In the genomic region with DNA sequence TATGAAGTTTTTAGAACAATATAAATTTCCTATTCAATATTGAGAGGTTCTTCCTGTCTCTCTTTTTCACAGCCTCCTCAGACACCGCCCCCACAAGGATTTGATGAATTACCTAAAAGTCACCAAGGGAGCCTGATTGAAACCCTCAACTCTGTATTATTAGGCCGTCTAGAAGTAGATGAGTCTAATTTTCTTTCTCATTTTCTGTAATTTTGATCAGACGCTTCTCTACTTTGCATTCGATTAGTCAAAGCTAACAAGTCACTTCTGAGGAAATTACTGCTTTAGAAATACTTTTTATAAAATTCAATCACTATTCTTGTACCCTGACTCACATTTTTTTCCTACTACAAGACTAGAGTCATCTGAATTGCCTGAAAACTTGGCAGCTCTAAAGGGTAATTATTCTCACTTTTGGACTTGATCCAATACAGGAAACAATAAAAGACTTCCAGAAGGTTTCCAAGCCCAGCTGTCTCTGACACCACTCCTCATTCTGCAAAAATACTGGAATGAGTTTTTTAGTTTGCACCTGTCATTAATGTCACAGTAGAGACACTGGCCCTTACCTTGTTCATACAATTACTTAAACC, we compare ENCODE assay signal across 9 cellular contexts.
DNase-seq lines count a peak whose midpoint lies in the region; ATAC-seq and TF ChIP-seq lines count a peak whose summit lies in the region.
"Had no signal": no experiment of that assay in that cellular context is flagged by ENCODE, and none has a peak within 500 bp of the region (broad histone marks: within the 10 kb centered on the region; RNA-seq: fewer than 3 reads in every experiment).

No MANE protein-coding gene starts in this region.

- no peaks in the 10 kb centered on the region for H3K9me3 Mint-ChIP-seq in activated naive CD8-positive, alpha-beta T cell treated with anti-CD3 and anti-CD28 coated beads, Interleukin-2, amount 50 U/mL, for 24 hours

- TF ChIP-seq CTCF in GM20000 (IDR thresholded peaks at IDR 0.05; ENCODE audit: extremely low read depth, missing control alignments) = no peak

- peak; percentile 29 for ATAC-seq in activated naive CD8-positive, alpha-beta T cell treated with anti-CD3 and anti-CD28 coated beads, Interleukin-2, amount 50 U/mL, for 24 hours
- no peak for ATAC-seq in GM18870 (IDR thresholded peaks at IDR 0.05; ENCODE audit: unreplicated experiment)

- peaks cover 68% of the 10 kb centered on the region for H3K4me1 Mint-ChIP-seq in activated naive CD8-positive, alpha-beta T cell treated with anti-CD3 and anti-CD28 coated beads, Interleukin-2, amount 50 U/mL, for 24 hours

- no peak overlapping the region for H3K4me3 Mint-ChIP-seq in activated naive CD8-positive, alpha-beta T cell treated with anti-CD3 and anti-CD28 coated beads, Interleukin-2, amount 50 U/mL, for 24 hours

- peak overlapping the region; percentile 87 for H3K27ac Mint-ChIP-seq in activated naive CD8-positive, alpha-beta T cell treated with anti-CD3 and anti-CD28 coated beads, Interleukin-2, amount 50 U/mL, for 24 hours

- DNase-seq in EH (ENCODE audit: low read depth) (peak; percentile 79), NCI-H1092 (lab: John Stamatoyannopoulos, UW) (peak; percentile 32), midbrain (lab: John Stamatoyannopoulos, UW) (peak; percentile 58), SW480 (ENCODE audit: low spot score) (no peak), HEK293T (ENCODE audit: extremely low spot score) (no peak), GM20000 (ENCODE audit: low spot score) (no peak)
- no peak for DNase-seq in activated naive CD8-positive, alpha-beta T cell treated with anti-CD3 and anti-CD28 coated beads, Interleukin-2, amount 50 U/mL, for 24 hours
- DNase-seq: posterior cingulate gyrus had no signal

- no peaks in the 10 kb centered on the region for H3K27me3 Mint-ChIP-seq in activated naive CD8-positive, alpha-beta T cell treated with anti-CD3 and anti-CD28 coated beads, Interleukin-2, amount 50 U/mL, for 24 hours

- CTCF ChIA-PET in HEK293T (lab: Yijun Ruan, JAX) = no interaction called here

- POLR2A ChIA-PET in HEK293T (lab: Yijun Ruan, JAX) = no interaction called here

- peaks cover 2% of the 10 kb centered on the region for H3K36me3 Mint-ChIP-seq in activated naive CD8-positive, alpha-beta T cell treated with anti-CD3 and anti-CD28 coated beads, Interleukin-2, amount 50 U/mL, for 24 hours (ENCODE audit: low read depth)

TF ChIP-seq in HEK293T, 16 proteins besides CTCF, POLR2A, EP300 and RAD21:
- no peak for TF ChIP-seq ZNF384 (IDR thresholded peaks at IDR 0.05)
- no peak for TF ChIP-seq FOXM1 (IDR thresholded peaks at IDR 0.05; ENCODE audit: borderline replicate concordance)
- no peak for TF ChIP-seq NFRKB (IDR thresholded peaks at IDR 0.05)
- no peak for TF ChIP-seq BHLHE40 (IDR thresholded peaks at IDR 0.05; ENCODE audit: borderline replicate concordance)
- TF ChIP-seq ELF4 (IDR thresholded peaks at IDR 0.05) = no peak
- TF ChIP-seq TARDBP (IDR thresholded peaks at IDR 0.05) = no peak
- TF ChIP-seq SP1 (IDR thresholded peaks at IDR 0.05) = no peak
- TF ChIP-seq FOXK2 (IDR thresholded peaks at IDR 0.05) = no peak
- TF ChIP-seq L3MBTL2 (conservative IDR thresholded peaks at IDR 0.05) = no peak
- TF ChIP-seq LEF1 (IDR thresholded peaks at IDR 0.05; ENCODE audit: borderline replicate concordance) = no peak
- no peak for TF ChIP-seq ARNT (IDR thresholded peaks at IDR 0.05)

Comparison
In these comparisons a context has a peak if more than half of its experiments do, and no peak if none do; other contexts are left out.
1. DNase-seq: peak in EH (single experiment), NCI-H1092 (single experiment) and midbrain (single experiment); none in activated naive CD8-positive, alpha-beta T cell treated with anti-CD3 and anti-CD28 coated beads, Interleukin-2, amount 50 U/mL, for 24 hours (single experiment), SW480 (single experiment), HEK293T (single experiment) and GM20000 (single experiment).